Comparison of ENCODE assay signal across 13 cellular contexts in the genomic region with DNA sequence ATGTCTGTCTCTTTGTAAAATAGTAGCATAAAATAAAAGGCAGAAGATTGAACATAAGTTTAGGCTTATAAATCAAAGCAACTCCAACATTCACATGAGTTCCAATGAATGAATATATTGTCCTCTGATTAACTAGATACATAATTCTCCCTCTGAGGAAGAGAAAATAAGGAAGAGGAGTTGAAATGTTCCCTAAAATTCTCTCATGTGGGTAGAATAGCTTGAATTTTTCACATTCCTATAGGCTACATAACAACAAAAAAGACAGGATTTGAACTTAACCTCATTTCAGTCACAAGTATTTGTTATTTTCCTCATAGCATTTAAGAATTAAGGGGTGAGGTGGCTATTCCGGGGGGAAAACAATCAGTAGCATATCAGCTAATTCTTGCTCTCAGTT.
"Had no signal": no experiment of that assay in that cellular context is flagged by ENCODE, and none has a peak within 500 bp of the region (broad histone marks: within the 10 kb centered on the region; RNA-seq: fewer than 3 reads in every experiment).

No MANE protein-coding gene starts in this region.

- H3K4me3 ChIP-seq: ascending aorta, dorsolateral prefrontal cortex, hepatocyte, ovary, sigmoid colon, thoracic aorta, upper lobe of right lung had no signal

- H3K27me3 ChIP-seq: ascending aorta, dorsolateral prefrontal cortex, hepatocyte, ovary, sigmoid colon, upper lobe of right lung had no signal

- H3K4me1 ChIP-seq: ascending aorta, sigmoid colon, upper lobe of right lung had no signal

- H3K4me3 Mint-ChIP-seq: activated CD4-positive, alpha-beta T cell treated with anti-CD3 and anti-CD28 coated beads, Interleukin-2, amount 10 ng/mL, durations not matched to agents 7 days and 5 days; activated naive CD8-positive, alpha-beta T cell treated with anti-CD3 and anti-CD28 coated beads, Interleukin-2, amount 50 U/mL, for 24 hours; T-helper 2 cell treated with Interferon-gamma antibody and Interleukin-4, amounts not matched to agents 5 μg/mL and 100 μg/mL, for 36 hours had no signal

- H3K4me1 Mint-ChIP-seq: activated CD4-positive, alpha-beta T cell treated with anti-CD3 and anti-CD28 coated beads, Interleukin-2, amount 10 ng/mL, durations not matched to agents 7 days and 5 days; activated naive CD8-positive, alpha-beta T cell treated with anti-CD3 and anti-CD28 coated beads, Interleukin-2, amount 50 U/mL, for 24 hours had no signal

- H3K9me3 ChIP-seq: ovary, thoracic aorta, upper lobe of right lung had no signal

- ATAC-seq: activated naive CD8-positive, alpha-beta T cell treated with anti-CD3 and anti-CD28 coated beads, Interleukin-2, amount 50 U/mL, for 24 hours; upper lobe of right lung had no signal

- H3K36me3 ChIP-seq: ascending aorta, ovary, sigmoid colon, thoracic aorta, upper lobe of right lung had no signal

- H3K79me2 ChIP-seq: hepatocyte had no signal

- H3K4me2 ChIP-seq: hepatocyte had no signal

- DNase-seq: activated CD4-positive, alpha-beta T cell treated with anti-CD3 and anti-CD28 coated beads, Interleukin-2, amount 10 ng/mL, durations not matched to agents 7 days and 5 days; activated naive CD4-positive, alpha-beta T cell; activated naive CD8-positive, alpha-beta T cell treated with anti-CD3 and anti-CD28 coated beads, Interleukin-2, amount 50 U/mL, for 24 hours; dorsolateral prefrontal cortex; kidney glomerular epithelial cell; ovary; sigmoid colon; stimulated activated CD4-positive, alpha-beta T cell treated with anti-CD3 and anti-CD28 coated beads, Interleukin-1b, Interleukin-23, amount 100 ng/mL, for 48 hours; upper lobe of right lung had no signal

- H3K9me3 Mint-ChIP-seq: activated CD4-positive, alpha-beta T cell treated with anti-CD3 and anti-CD28 coated beads, Interleukin-2, amount 10 ng/mL, durations not matched to agents 7 days and 5 days had no signal

- H3K27ac Mint-ChIP-seq: activated CD4-positive, alpha-beta T cell treated with anti-CD3 and anti-CD28 coated beads, Interleukin-2, amount 10 ng/mL, durations not matched to agents 7 days and 5 days; activated naive CD8-positive, alpha-beta T cell treated with anti-CD3 and anti-CD28 coated beads, Interleukin-2, amount 50 U/mL, for 24 hours; T-helper 2 cell treated with Interferon-gamma antibody and Interleukin-4, amounts not matched to agents 5 μg/mL and 100 μg/mL, for 36 hours had no signal

- H3K27me3 Mint-ChIP-seq: activated CD4-positive, alpha-beta T cell treated with anti-CD3 and anti-CD28 coated beads, Interleukin-2, amount 10 ng/mL, durations not matched to agents 7 days and 5 days; activated naive CD8-positive, alpha-beta T cell treated with anti-CD3 and anti-CD28 coated beads, Interleukin-2, amount 50 U/mL, for 24 hours had no signal

- H3K27ac ChIP-seq: ascending aorta, dorsolateral prefrontal cortex, hepatocyte, ovary, sigmoid colon, thoracic aorta, upper lobe of right lung had no signal

- H2AFZ ChIP-seq: hepatocyte had no signal
